In the genomic region with DNA sequence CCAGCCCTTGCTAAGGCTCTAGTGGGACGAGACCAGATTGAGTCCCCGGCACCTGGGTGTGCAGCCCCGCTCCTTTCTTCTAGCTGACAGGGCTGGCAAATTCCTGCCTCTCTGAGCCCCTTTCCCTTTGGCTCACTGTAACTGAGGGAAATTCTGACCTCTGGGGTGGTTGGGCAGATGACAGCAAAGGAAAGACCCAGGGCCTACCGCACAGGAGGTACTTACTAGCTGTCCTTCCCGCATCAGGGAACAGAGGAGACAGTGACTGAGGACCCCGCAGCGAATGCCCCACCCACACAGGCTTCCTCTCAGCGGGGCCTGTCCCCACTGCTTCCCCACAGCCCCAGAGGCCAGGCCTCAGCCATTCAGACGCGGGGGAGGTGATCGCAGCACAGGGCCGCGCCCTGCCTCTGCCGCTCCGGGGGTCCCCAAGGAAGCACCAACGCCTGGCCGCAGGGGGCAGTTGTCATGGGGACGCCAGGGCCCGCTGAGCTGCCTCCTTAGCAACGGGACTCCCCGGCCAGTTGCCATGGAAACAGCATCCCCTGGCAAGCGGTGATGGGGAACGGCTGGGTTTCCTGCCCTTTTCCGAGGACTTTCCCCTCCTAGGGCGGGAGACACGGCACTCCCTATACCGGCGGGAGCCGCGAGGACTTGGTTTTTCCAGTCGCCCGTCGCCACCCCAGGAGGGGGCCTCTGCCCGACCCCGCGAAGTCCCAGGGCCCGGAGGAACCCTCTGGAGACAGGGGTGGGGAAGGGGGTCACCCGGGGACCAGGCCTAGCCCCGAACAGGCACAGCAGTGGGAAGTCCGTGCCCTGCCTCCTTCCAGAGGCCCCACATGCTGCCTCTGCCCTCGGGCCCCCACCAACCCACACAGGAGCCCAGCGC, we compare ENCODE assay signal across 11 cellular contexts. TPM values are rescaled to one million over a fixed set of nuclear protein-coding genes. Genes with fewer than 3 reads are reported as not detected.
DNase-seq lines count a peak whose midpoint lies in the region; ATAC-seq and TF ChIP-seq lines count a peak whose summit lies in the region.
"Had no signal": no experiment of that assay in that cellular context is flagged by ENCODE, and none has a peak within 500 bp of the region (broad histone marks: within the 10 kb centered on the region; RNA-seq: fewer than 3 reads in every experiment).

No MANE protein-coding gene starts in this region.

- WGBS in testis, 2 donors = 24 to 35% methylated on average over 15 to 35 of the region's 42 CpGs

- no peaks in the 10 kb centered on the region for H3K4me1 ChIP-seq in cardiac muscle cell (ENCODE audit: low read depth)
- no peaks in the 10 kb centered on the region for H3K4me1 ChIP-seq in Panc1 (ENCODE audit: control insufficient read depth, insufficient read depth, low read length)
- no peaks in the 10 kb centered on the region for H3K4me1 ChIP-seq in testis
- H3K4me1 ChIP-seq: vagina had no signal

- TF ChIP-seq CTCF in cardiac muscle cell (IDR thresholded peaks at IDR 0.05; ENCODE audit: low read depth, low read length) (no peak), Panc1 (IDR thresholded peaks at IDR 0.05) (no peak), testis (IDR thresholded peaks at IDR 0.05) (no peak)

- H3K36me3 ChIP-seq in cardiac muscle cell = peaks cover 25% of the 10 kb centered on the region
- no peaks in the 10 kb centered on the region for H3K36me3 ChIP-seq in Panc1 (ENCODE audit: control insufficient read depth, insufficient read depth, low read length)
- no peaks in the 10 kb centered on the region for H3K36me3 ChIP-seq in testis (ENCODE audit: low read depth, missing control alignments)
- H3K36me3 ChIP-seq: vagina had no signal

- H3K27ac ChIP-seq in cardiac muscle cell = peak overlapping the region; percentile 55
- H3K27ac ChIP-seq in Panc1 (ENCODE audit: low read length) = no peak overlapping the region
- H3K27ac ChIP-seq in testis = no peak overlapping the region
- H3K27ac ChIP-seq: SK-N-MC, vagina had no signal

- POLR2A ChIA-PET in Panc1 (lab: Charles Lee) = interaction anchor here (0.5 kb wide), 1 partner anchor 470 kb away, joined by 3 read pairs; no protein-coding TSS in a partner anchor

- no peak for TF ChIP-seq POLR2A in testis (IDR thresholded peaks at IDR 0.05)

- CTCF ChIA-PET in Panc1 (lab: Charles Lee) = no interaction called here

- DNase-seq in cardiac muscle cell (ENCODE audit: low read depth in 1 of 2, low spot score in 1 of 2) (peak; percentile 31 to 66), Right ventricle myocardium inferior (ENCODE audit: missing footprints) (no peak), Panc1 (ENCODE audit: low read depth, low spot score) (no peak), iPS-NIHi11 (ENCODE audit: low spot score) (peak; percentile 75), testis (peak; percentile 54), HuH-7.5 (ENCODE audit: low spot score) (no peak), left lobe of liver (ENCODE audit: low spot score) (no peak), GM03348 (ENCODE audit: low spot score) (no peak)

- in situ Hi-C loops in Panc1 (cut with HindIII; ENCODE audit: low pct_unique_long_range_greater_than_20kb, low sequenced_read_pairs) = no loop called here

- H3K4me3 ChIP-seq in cardiac muscle cell (no peak overlapping the region), Panc1 (ENCODE audit: low read depth in 2 of 2, low read length in 2 of 2) (no peak overlapping the region), testis (no peak overlapping the region)
- H3K4me3 ChIP-seq: SK-N-MC, vagina had no signal

- no TSS peak for BruUV-seq in Panc1 (replicated peaks; lab: Mats Ljungman, UMichigan)

- intact Hi-C loops in Right ventricle myocardium inferior (cut with DNase I) (no loop called here), Panc1 (cut with micrococcal nuclease; ENCODE audit: unreplicated experiment) (no loop called here), testis (cut with DNase I; ENCODE audit: low total_unique reads) (no loop called here)

- no peak for ATAC-seq in Right ventricle myocardium inferior
- 0 out of 2 replicates have a peak, but pooled peaks have one; percentile 35 for ATAC-seq in Panc1
- no peak for ATAC-seq in left lobe of liver

- no peaks in the 10 kb centered on the region for H3K9me3 ChIP-seq in cardiac muscle cell (ENCODE audit: low read depth)
- no peaks in the 10 kb centered on the region for H3K9me3 ChIP-seq in Panc1 (ENCODE audit: control insufficient read depth, insufficient read depth, low read depth, low read length)
- H3K9me3 ChIP-seq in testis = no peaks in the 10 kb centered on the region
- H3K9me3 ChIP-seq: vagina had no signal

- H3K27me3 ChIP-seq in cardiac muscle cell (no peaks in the 10 kb centered on the region), Panc1 (ENCODE audit: control insufficient read depth, insufficient read depth, low read length) (no peaks in the 10 kb centered on the region), testis (no peaks in the 10 kb centered on the region)
- H3K27me3 ChIP-seq: vagina had no signal

RNA-seq across cellular contexts. Expression of a gene that starts 50.1 kb away (rescaled TPM):
- total RNA-seq in cardiac muscle cell = 93.1 and 159 TPM in 2 replicates
- 59.2 and 102 TPM in 2 replicates for polyA plus RNA-seq in cardiac muscle cell
- total RNA-seq in Right ventricle myocardium inferior = 21.4 TPM
- total RNA-seq in Panc1 (2021; ENCODE audit: unreplicated experiment) = 0.15 TPM
- 0.04 TPM for polyA plus RNA-seq in Panc1 (2012; ENCODE audit: insufficient read length)
- total RNA-seq in testis = 10 to 100 TPM; 12.6 to 17.6 TPM
- 9.1 TPM for polyA plus RNA-seq in testis (ENCODE audit: insufficient read depth, low read depth, low replicate concordance)
- not detected for total RNA-seq in left lobe of liver
- total RNA-seq: endothelial cell of umbilical vein had no signal

Comparison
In these comparisons a context has a peak if more than half of its experiments do, and no peak if none do; other contexts are left out.
1. DNase-seq: peak in cardiac muscle cell (2 of 2), iPS-NIHi11 (single experiment) and testis (single experiment); none in Right ventricle myocardium inferior (single experiment), Panc1 (single experiment), HuH-7.5 (single experiment), left lobe of liver (single experiment) and GM03348 (single experiment).
2. RNA of a gene that starts 50.1 kb away (total RNA-seq): 93.1 to 159 TPM in cardiac muscle cell, 21.4 TPM in Right ventricle myocardium inferior (single experiment) and 12.6 to 17.6 TPM in testis; 0.15 TPM in Panc1 (single experiment) and not detected in left lobe of liver (single experiment); every median in the first group is over 10 times any median in the second.